20 cellular contexts compared by ENCODE assay signal in genomic region chr5:111929261-111929660, GRCh38.
"Had no signal": no experiment of that assay in that cellular context is flagged by ENCODE, and none has a peak within 500 bp of the region (broad histone marks: within the 10 kb centered on the region; RNA-seq: fewer than 3 reads in every experiment).

No MANE protein-coding gene starts in this region.

- H3K36me3 ChIP-seq: gastroesophageal sphincter, left ventricle myocardium inferior had no signal

- H3K27me3 ChIP-seq: dorsolateral prefrontal cortex, gastroesophageal sphincter, testis had no signal

- H3K27ac Mint-ChIP-seq: activated CD4-positive, alpha-beta T cell treated with anti-CD3 and anti-CD28 coated beads, Interleukin-2, amount 10 ng/mL, durations not matched to agents 24 days and 14 days; activated naive CD8-positive, alpha-beta T cell treated with anti-CD3 and anti-CD28 coated beads for 36 hours; activated T-helper 1 cell treated with anti-CD3 and anti-CD28 coated beads, Interleukin-12 subunit alpha, Interleukin-12 subunit beta, Interleukin-2, Interleukin-4 antibody, amounts not matched to agents 30 ng/mL and 10 ng/mL and 1 ng/mL, durations not matched to agents 14 hours and 24 hours and 36 hours; endodermal cell; memory B cell; stimulated activated naive CD8-positive, alpha-beta T cell treated with anti-CD3 and anti-CD28 coated beads, Interleukin-15, Interleukin-2, amounts not matched to agents 100 ng/mL and 50 ng/mL, for 24 hours had no signal

- H3K9me3 ChIP-seq: gastroesophageal sphincter, left ventricle myocardium inferior, mucosa of descending colon, testis had no signal

- H3K4me3 Mint-ChIP-seq: activated CD4-positive, alpha-beta T cell treated with anti-CD3 and anti-CD28 coated beads, Interleukin-2, amount 10 ng/mL, durations not matched to agents 24 days and 14 days; activated naive CD8-positive, alpha-beta T cell treated with anti-CD3 and anti-CD28 coated beads for 36 hours; activated T-helper 1 cell treated with anti-CD3 and anti-CD28 coated beads, Interleukin-12 subunit alpha, Interleukin-12 subunit beta, Interleukin-2, Interleukin-4 antibody, amounts not matched to agents 30 ng/mL and 10 ng/mL and 1 ng/mL, durations not matched to agents 14 hours and 24 hours and 36 hours; endodermal cell; memory B cell; naive thymus-derived CD8-positive, alpha-beta T cell; stimulated activated naive CD8-positive, alpha-beta T cell treated with anti-CD3 and anti-CD28 coated beads, Interleukin-15, Interleukin-2, amounts not matched to agents 100 ng/mL and 50 ng/mL, for 24 hours had no signal

- H3K27me3 Mint-ChIP-seq: activated CD4-positive, alpha-beta T cell treated with anti-CD3 and anti-CD28 coated beads, Interleukin-2, amount 10 ng/mL, durations not matched to agents 24 days and 14 days; activated naive CD8-positive, alpha-beta T cell treated with anti-CD3 and anti-CD28 coated beads for 36 hours had no signal

- H3K9me3 Mint-ChIP-seq: activated CD4-positive, alpha-beta T cell treated with anti-CD3 and anti-CD28 coated beads, Interleukin-2, amount 10 ng/mL, durations not matched to agents 24 days and 14 days; activated naive CD8-positive, alpha-beta T cell treated with anti-CD3 and anti-CD28 coated beads for 36 hours; activated T-helper 1 cell treated with anti-CD3 and anti-CD28 coated beads, Interleukin-12 subunit alpha, Interleukin-12 subunit beta, Interleukin-2, Interleukin-4 antibody, amounts not matched to agents 30 ng/mL and 10 ng/mL and 1 ng/mL, durations not matched to agents 14 hours and 24 hours and 36 hours; endodermal cell; stimulated activated naive CD8-positive, alpha-beta T cell treated with anti-CD3 and anti-CD28 coated beads, Interleukin-15, Interleukin-2, amounts not matched to agents 100 ng/mL and 50 ng/mL, for 24 hours had no signal

- H3K4me3 ChIP-seq: dorsolateral prefrontal cortex, gastroesophageal sphincter, left ventricle myocardium inferior, mucosa of descending colon, testis had no signal

- H3K4me1 Mint-ChIP-seq: activated CD4-positive, alpha-beta T cell treated with anti-CD3 and anti-CD28 coated beads, Interleukin-2, amount 10 ng/mL, durations not matched to agents 24 days and 14 days; memory B cell; naive thymus-derived CD8-positive, alpha-beta T cell had no signal

- H3K4me1 ChIP-seq: testis had no signal

- DNase-seq: activated CD4-positive, alpha-beta T cell treated with anti-CD3 and anti-CD28 coated beads, Interleukin-2, amount 10 ng/mL, durations not matched to agents 24 days and 14 days; activated CD4-positive, CD25-positive, alpha-beta regulatory T cell; activated CD8-positive, alpha-beta memory T cell treated with anti-CD3 and anti-CD28 coated beads for 24 hours; activated naive CD8-positive, alpha-beta T cell treated with anti-CD3 and anti-CD28 coated beads for 36 hours; anterior cingulate cortex; dorsolateral prefrontal cortex; endodermal cell; erythroblast; islet precursor cell; left ventricle myocardium inferior; mucosa of descending colon; naive thymus-derived CD8-positive, alpha-beta T cell; posterior cingulate gyrus; retina; SW 1271; testis had no signal

- H3K36me3 Mint-ChIP-seq: activated naive CD8-positive, alpha-beta T cell treated with anti-CD3 and anti-CD28 coated beads for 36 hours; memory B cell; naive thymus-derived CD8-positive, alpha-beta T cell had no signal
